ENCODE assay signal across 8 cellular contexts in genomic region chrX:39859991-39860861, GRCh38.
DNase-seq lines count a peak whose midpoint lies in the region; ATAC-seq and TF ChIP-seq lines count a peak whose summit lies in the region.

No MANE protein-coding gene starts in this region.

- H3K27ac ChIP-seq in HEK293 (ENCODE audit: extremely low read depth, low read depth, low read length), result no peak overlapping the region; the same call in 1 of the 2 replicates
- peak overlapping the region; percentile 28 for H3K27ac ChIP-seq in effector memory CD4-positive, alpha-beta T cell (ENCODE audit: insufficient read depth, low read length, poor library complexity, severe bottlenecking)

- H3K4me1 ChIP-seq in HEK293 (ENCODE audit: control insufficient read depth, insufficient read depth, low read length), result no peaks in the 10 kb centered on the region
- H3K4me1 ChIP-seq in effector memory CD4-positive, alpha-beta T cell (ENCODE audit: control insufficient read depth, insufficient read depth, low read length, poor library complexity, severe bottlenecking), result peaks cover 23% of the 10 kb centered on the region

- POLR2A ChIA-PET in HEK293 (lab: Yijun Ruan, JAX), result interaction anchor here (0.6 to 1.1 kb wide), 2 partner anchors 158 to 238 kb away, joined by 3 to 7 read pairs; partner anchors contain the start of gene BCOR

- H3K9me3 ChIP-seq in HEK293 (ENCODE audit: control insufficient read depth, insufficient read depth, low read depth, low read length), result no peaks in the 10 kb centered on the region
- H3K9me3 ChIP-seq in effector memory CD4-positive, alpha-beta T cell (ENCODE audit: control insufficient read depth, low read length), result no peaks in the 10 kb centered on the region

- CTCF ChIA-PET in HEK293 (lab: Yijun Ruan, JAX), result interaction anchor here (0.6 to 0.7 kb wide), 3 partner anchors 8 to 293 kb away, joined by 3 read pairs; no protein-coding TSS in a partner anchor

- H3K36me3 ChIP-seq in HEK293 (ENCODE audit: control insufficient read depth in 2 of 2, insufficient read depth in 1 of 2, low read length in 2 of 2), result no peaks in the 10 kb centered on the region
- H3K36me3 ChIP-seq in effector memory CD4-positive, alpha-beta T cell (ENCODE audit: control insufficient read depth, insufficient read depth, low read length), result no peaks in the 10 kb centered on the region

- no peaks in the 10 kb centered on the region for H3K27me3 ChIP-seq in effector memory CD4-positive, alpha-beta T cell (replicated peaks; ENCODE audit: control insufficient read depth, insufficient read depth, low read length, poor library complexity, severe bottlenecking)

- no peak overlapping the region for H3K4me3 ChIP-seq in HEK293 (ENCODE audit: low read depth, low read length)
- no peak overlapping the region for H3K4me3 ChIP-seq in effector memory CD4-positive, alpha-beta T cell (ENCODE audit: insufficient read depth, low read depth, low read length, poor library complexity, severe bottlenecking)

- TF ChIP-seq CTCF in HEK293 (tag by site-specific recombination; IDR thresholded peaks at IDR 0.05), result no peak

- peak; percentile 66 for ATAC-seq in GM18505 (IDR thresholded peaks at IDR 0.05; ENCODE audit: unreplicated experiment)

- DNase-seq in NAMALWA (ENCODE audit: low spot score) (peak; percentile 78), NCI-H524 treated with DMSO at 0.1 percent for 48 hours (lab: John Stamatoyannopoulos, UW) (no peak), NCI-H1930 (lab: John Stamatoyannopoulos, UW) (no peak)
- peak; percentile 71 for DNase-seq in activated CD4-positive, alpha-beta T cell treated with anti-CD3 and anti-CD28 coated beads for 1 hour
- peak; percentile 40 to 72 (median 53) for DNase-seq in effector memory CD4-positive, alpha-beta T cell
- DNase-seq in stimulated activated CD4-positive, alpha-beta T cell treated with anti-CD3 and anti-CD28 coated beads, Interleukin-15, amount 100 ng/mL, for 1 hour (ENCODE audit: low read depth in 1 of 2, low spot score in 1 of 2), result peak; percentile 42 to 63

- TF ChIP-seq POLR2A in GM18505 (IDR thresholded peaks at IDR 0.05; ENCODE audit: borderline replicate concordance, extremely low read depth, insufficient read depth, insufficient read length), result no peak

TF ChIP-seq in HEK293, 187 proteins besides CTCF, POLR2A, EP300 and RAD21 (continues in another document):
- TF ChIP-seq ZNF488 (tag by site-specific recombination; IDR thresholded peaks at IDR 0.05) (no peak), ZNF311 (tag by site-specific recombination; IDR thresholded peaks at IDR 0.05; ENCODE audit: borderline replicate concordance) (no peak), ZNF560 (tag by site-specific recombination; IDR thresholded peaks at IDR 0.05; ENCODE audit: borderline replicate concordance) (no peak), ZNF266 (tag by site-specific recombination; IDR thresholded peaks at IDR 0.05; ENCODE audit: low read depth) (no peak), ZNF645 (tag by site-specific recombination; IDR thresholded peaks at IDR 0.05) (no peak), ZBTB17 (tag by site-specific recombination; IDR thresholded peaks at IDR 0.05) (no peak), ZNF146 (tag by site-specific recombination; IDR thresholded peaks at IDR 0.05) (no peak), ZNF280C (tag by site-specific recombination; IDR thresholded peaks at IDR 0.05) (no peak), ZNF660 (tag by site-specific recombination; IDR thresholded peaks at IDR 0.05) (0 out of 2 replicates have a peak, but pooled peaks have one; percentile 14), EGR2 (tag by site-specific recombination; IDR thresholded peaks at IDR 0.05; ENCODE audit: low read depth) (peak; percentile 28; the same call in 1 of the 2 replicates), ZNF26 (tag by site-specific recombination; IDR thresholded peaks at IDR 0.05) (no peak), YY1 (tag by site-specific recombination; IDR thresholded peaks at IDR 0.05) (no peak), ZBTB21 (tag by site-specific recombination; IDR thresholded peaks at IDR 0.05) (0 out of 2 replicates have a peak, but pooled peaks have one; percentile 33), ZNF398 (tag by site-specific recombination; IDR thresholded peaks at IDR 0.05) (0 out of 2 replicates have a peak, but pooled peaks have one; percentile 14), GLI4 (tag by site-specific recombination; IDR thresholded peaks at IDR 0.05) (no peak), ZNF138 (tag by site-specific recombination; IDR thresholded peaks at IDR 0.05; ENCODE audit: borderline replicate concordance) (no peak), ZSCAN4 (tag by site-specific recombination; IDR thresholded peaks at IDR 0.05) (no peak), ZFP37 (tag by site-specific recombination; IDR thresholded peaks at IDR 0.05) (no peak), ZNF629 (tag by site-specific recombination; IDR thresholded peaks at IDR 0.05) (peak; percentile 61), ZNF37A (tag by site-specific recombination; IDR thresholded peaks at IDR 0.05) (no peak), ZFHX2 (tag by site-specific recombination; conservative IDR thresholded peaks at IDR 0.05) (peak; percentile 68), SALL2 (tag by site-specific recombination; IDR thresholded peaks at IDR 0.05; ENCODE audit: borderline replicate concordance) (no peak)

Comparison
In these comparisons a context has a peak if more than half of its experiments do, and no peak if none do; other contexts are left out.
1. DNase-seq: peak in NAMALWA (single experiment), activated CD4-positive, alpha-beta T cell treated with anti-CD3 and anti-CD28 coated beads for 1 hour (single experiment), effector memory CD4-positive, alpha-beta T cell (3 of 3) and stimulated activated CD4-positive, alpha-beta T cell treated with anti-CD3 and anti-CD28 coated beads, Interleukin-15, amount 100 ng/mL, for 1 hour (2 of 2); none in NCI-H524 treated with DMSO at 0.1 percent for 48 hours (single experiment) and NCI-H1930 (0 of 2).